26 cellular contexts compared by ENCODE assay signal in genomic region chr6:126143650-126144260, GRCh38.
DNase-seq lines count a peak whose midpoint lies in the region; ATAC-seq and TF ChIP-seq lines count a peak whose summit lies in the region.
"Had no signal": no experiment of that assay in that cellular context is flagged by ENCODE, and none has a peak within 500 bp of the region (broad histone marks: within the 10 kb centered on the region; RNA-seq: fewer than 3 reads in every experiment).

No MANE protein-coding gene starts in this region.

- ATAC-seq in HG03097 (IDR thresholded peaks at IDR 0.05; ENCODE audit: low FRiP score, unreplicated experiment) = no peak
- no peak for ATAC-seq in gastroesophageal sphincter
- ATAC-seq: activated T-cell treated with anti-CD3 and anti-CD28 coated beads, Interleukin-2, amount 50 U/mL, for 4 hours; left colon; natural killer cell treated with Interleukin-12 subunit alpha and Interleukin-12 subunit beta and Interleukin-15 and Interleukin-18, amount 100 ng/mL, for 72 hours had no signal

- TF ChIP-seq CTCF in gastroesophageal sphincter (IDR thresholded peaks at IDR 0.05) = no peak

- H3K36me3 ChIP-seq in adipocyte (ENCODE audit: control insufficient read depth, insufficient read depth, low read length, severe bottlenecking) (no peaks in the 10 kb centered on the region), gastroesophageal sphincter (no peaks in the 10 kb centered on the region)
- H3K36me3 ChIP-seq: esophagus muscularis mucosa, stomach had no signal

- no peak for TF ChIP-seq EP300 in gastroesophageal sphincter (IDR thresholded peaks at IDR 0.05)

- peak in 2 of 3 experiments; percentile 27 to 75 for DNase-seq in NCI-H1417 (lab: John Stamatoyannopoulos, UW)
- no peak for DNase-seq in NCI-H1417 treated with DMSO at 0.1 percent for 48 hours (lab: John Stamatoyannopoulos, UW)
- DNase-seq in adipocyte (ENCODE audit: low read depth) = no peak
- peak; percentile 26 for DNase-seq in globus pallidus (ENCODE audit: low spot score)
- no peak for DNase-seq in cortex of kidney (lab: John Stamatoyannopoulos, UW)
- DNase-seq in dedifferentiated amniotic fluid mesenchymal stem cell (ENCODE audit: extremely low spot score) = no peak
- DNase-seq: activated CD4-positive, alpha-beta T cell treated with anti-CD3 and anti-CD28 coated beads for 1 hour; activated CD8-positive, alpha-beta memory T cell treated with anti-CD3 and anti-CD28 coated beads for 24 hours; activated naive CD4-positive, alpha-beta T cell treated with Interleukin-2 at 50 U/mL for 16 hours; activated T-cell treated with anti-CD3 and anti-CD28 coated beads, Interleukin-2, amount 50 U/mL, for 4 hours; Calu3; cerebellar nuclear complex; effector CD8-positive, alpha-beta T cell; glutamatergic neuron; GM23248; left colon; NCI-H2029 treated with DMSO at 0.1 percent for 48 hours; NCI-H526; stimulated activated CD4-positive, alpha-beta T cell treated with anti-CD3 and anti-CD28 coated beads, Interleukin-4, amount 100 ng/mL, for 24 hours; stomach; trophoblast cell had no signal

- WGBS in gastroesophageal sphincter (ENCODE audit: low coverage in 1 of 2), 2 donors = 53 to 72% methylated on average over 3 of the region's 3 CpGs

- H3K9me3 ChIP-seq in adipocyte (ENCODE audit: control insufficient read depth, low read length) = peaks cover 13% of the 10 kb centered on the region
- H3K9me3 ChIP-seq in gastroesophageal sphincter = peaks cover 0 to 8% (median 0%) of the 10 kb centered on the region in 3 donors

- H3K4me3 ChIP-seq in adipocyte (ENCODE audit: low read length) (peak overlapping the region; percentile 0), gastroesophageal sphincter (no peak overlapping the region)
- H3K4me3 ChIP-seq: esophagus muscularis mucosa, GM23248, stomach had no signal

- H3K9ac ChIP-seq in adipocyte (ENCODE audit: low read length) = no peak overlapping the region
- H3K9ac ChIP-seq: GM23248 had no signal

- no peak for TF ChIP-seq POLR2A in gastroesophageal sphincter (IDR thresholded peaks at IDR 0.05)

- H3K27ac ChIP-seq in gastroesophageal sphincter = no peak overlapping the region
- H3K27ac ChIP-seq: 22Rv1, esophagus muscularis mucosa, GM23248, stomach had no signal

- H3K4me1 ChIP-seq in adipocyte (ENCODE audit: control insufficient read depth, insufficient read depth, low read length) (peaks cover 11% of the 10 kb centered on the region), gastroesophageal sphincter (peaks cover 0 to 4% (median 0%) of the 10 kb centered on the region in 3 donors)
- H3K4me1 ChIP-seq: stomach had no signal

- H3K27me3 ChIP-seq in adipocyte (replicated peaks; ENCODE audit: control insufficient read depth, insufficient read depth, low read length) (no peaks in the 10 kb centered on the region), gastroesophageal sphincter (no peaks in the 10 kb centered on the region)
- H3K27me3 ChIP-seq: esophagus muscularis mucosa, stomach had no signal

Comparison
In these comparisons a context has a peak if more than half of its experiments do, and no peak if none do; other contexts are left out.
1. DNase-seq: peak in NCI-H1417 (2 of 3) and globus pallidus (single experiment); none in NCI-H1417 treated with DMSO at 0.1 percent for 48 hours (single experiment), adipocyte (single experiment), cortex of kidney (single experiment) and dedifferentiated amniotic fluid mesenchymal stem cell (single experiment).